Comparison of ENCODE assay signal across 8 cellular contexts in the genomic region with DNA sequence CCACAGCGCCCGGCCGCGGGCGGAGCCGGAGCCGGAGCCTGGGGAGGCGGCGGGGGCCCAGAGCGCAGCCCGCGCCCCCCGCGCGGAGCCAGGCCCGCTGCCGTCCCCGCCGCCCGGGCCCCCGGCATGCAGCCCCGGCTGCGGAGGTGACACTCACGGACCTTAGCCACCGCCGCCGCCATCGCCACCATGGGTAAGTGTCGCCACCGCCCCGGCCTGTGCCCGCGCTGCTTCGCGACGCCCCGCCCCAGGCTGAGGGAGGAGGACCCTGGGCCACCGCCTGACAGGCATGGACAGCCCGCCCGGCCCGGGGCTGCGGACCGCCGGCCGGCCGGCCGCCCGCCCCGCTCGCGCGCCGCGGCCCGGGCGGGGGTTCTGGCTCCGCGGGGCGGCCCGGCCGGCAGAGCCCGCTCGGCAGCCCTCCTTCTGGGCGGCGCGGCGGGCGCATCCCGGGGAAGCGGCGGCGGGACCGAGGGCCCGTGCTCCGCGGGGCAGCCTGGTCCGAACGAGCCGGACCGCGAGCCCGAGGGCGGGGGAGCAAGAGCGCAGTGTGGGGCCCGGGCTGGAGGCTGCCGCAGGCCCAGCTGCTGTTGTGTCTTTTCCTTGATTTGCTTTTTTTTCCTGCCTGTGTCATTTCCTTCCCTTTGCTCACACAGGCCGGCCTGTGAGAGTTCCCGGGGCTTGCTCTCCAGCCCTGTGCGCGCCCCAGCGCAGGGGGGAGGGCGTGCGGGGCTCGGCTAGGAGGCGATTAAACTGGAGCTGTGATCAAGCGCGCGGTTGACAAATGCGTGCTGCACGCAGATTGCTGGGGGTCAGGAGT. TPM values are rescaled to one million over a fixed set of nuclear protein-coding genes. Genes with fewer than 3 reads are reported as not detected.
DNase-seq lines count a peak whose midpoint lies in the region; ATAC-seq and TF ChIP-seq lines count a peak whose summit lies in the region.

No MANE protein-coding gene starts in this region.

- TF ChIP-seq CTCF in foreskin keratinocyte (conservative IDR thresholded peaks at IDR 0.05) (no peak), nephron progenitor cell (IDR thresholded peaks at IDR 0.05) (no peak), thoracic aorta (IDR thresholded peaks at IDR 0.05) (no peak)

- peak; percentile 28 to 65 (median 55) for DNase-seq in CD4-positive, CD25-positive, alpha-beta regulatory T cell
- DNase-seq in RKO (ENCODE audit: low spot score) (peak; percentile 77), activated gamma-delta T cell treated with Interleukin-2 at 50 U/mL for 16 hours (peak; percentile 52), foreskin keratinocyte (peak in 1 of 2 donors; percentile 38), nephron progenitor cell (peak; percentile 74), thoracic aorta (ENCODE audit: low spot score) (peak; percentile 32)

- H3K27ac ChIP-seq in CD4-positive, CD25-positive, alpha-beta regulatory T cell (ENCODE audit: insufficient read depth, low read length, poor library complexity, severe bottlenecking) = peak overlapping the region; percentile 14
- no peak overlapping the region for H3K27ac ChIP-seq in foreskin keratinocyte
- peak overlapping the region; percentile 73 to 77 for H3K27ac ChIP-seq in thoracic aorta

- peak overlapping the region; percentile 85 for H3K4me3 ChIP-seq in CD4-positive, CD25-positive, alpha-beta regulatory T cell (ENCODE audit: low read depth, low read length)
- peak overlapping the region; percentile 89 for H3K4me3 ChIP-seq in thoracic aorta

- H3K36me3 Mint-ChIP-seq in CD4-positive, CD25-positive, alpha-beta regulatory T cell = peaks cover 4% of the 10 kb centered on the region
- H3K36me3 Mint-ChIP-seq in nephron progenitor cell (ENCODE audit: low read depth) = no peaks in the 10 kb centered on the region

- H3K27ac Mint-ChIP-seq in CD4-positive, CD25-positive, alpha-beta regulatory T cell = peak overlapping the region; percentile 89 to 93 (median 90)
- H3K27ac Mint-ChIP-seq in nephron progenitor cell = peak overlapping the region; percentile 89

- H3K27me3 ChIP-seq in CD4-positive, CD25-positive, alpha-beta regulatory T cell (ENCODE audit: control insufficient read depth, insufficient read depth, low read length) = no peaks in the 10 kb centered on the region
- H3K27me3 ChIP-seq in foreskin keratinocyte (no peaks in the 10 kb centered on the region), thoracic aorta (replicated peaks; ENCODE audit: insufficient read depth) (no peaks in the 10 kb centered on the region)

- no peaks in the 10 kb centered on the region for H3K9me3 Mint-ChIP-seq in CD4-positive, CD25-positive, alpha-beta regulatory T cell
- H3K9me3 Mint-ChIP-seq in nephron progenitor cell = no peaks in the 10 kb centered on the region

- peak overlapping the region; percentile 98 to 99 (median 99) for H3K4me3 Mint-ChIP-seq in CD4-positive, CD25-positive, alpha-beta regulatory T cell
- H3K4me3 Mint-ChIP-seq in nephron progenitor cell = peak overlapping the region; percentile 96

- H3K36me3 ChIP-seq in CD4-positive, CD25-positive, alpha-beta regulatory T cell (ENCODE audit: control insufficient read depth, insufficient read depth, low read length) = no peaks in the 10 kb centered on the region
- no peaks in the 10 kb centered on the region for H3K36me3 ChIP-seq in thoracic aorta

- peaks cover 35% of the 10 kb centered on the region for H3K4me1 ChIP-seq in CD4-positive, CD25-positive, alpha-beta regulatory T cell (ENCODE audit: control insufficient read depth, insufficient read depth, low read length, poor library complexity, severe bottlenecking)
- H3K4me1 ChIP-seq in foreskin keratinocyte (no peaks in the 10 kb centered on the region), thoracic aorta (ENCODE audit: control insufficient read depth in 1 of 2, low read depth in 2 of 2) (peaks cover 34 to 50% of the 10 kb centered on the region in 2 donors)

- H3K4me1 Mint-ChIP-seq in CD4-positive, CD25-positive, alpha-beta regulatory T cell = peaks cover 23 to 54% (median 44%) of the 10 kb centered on the region in 4 donors
- peaks cover 47% of the 10 kb centered on the region for H3K4me1 Mint-ChIP-seq in nephron progenitor cell

- ATAC-seq in CD4-positive, CD25-positive, alpha-beta regulatory T cell (ENCODE audit: low read depth in 2 of 2) = peak; percentile 11 to 12
- ATAC-seq in GM19438 (IDR thresholded peaks at IDR 0.05; ENCODE audit: low read depth, unreplicated experiment) (peak; percentile 14), HG03565 (IDR thresholded peaks at IDR 0.05; ENCODE audit: unreplicated experiment) (peak; percentile 14), foreskin keratinocyte (peak; percentile 1), thoracic aorta (ENCODE audit: insufficient number of reproducible peaks, low FRiP score, low read depth) (no peak)

- no peaks in the 10 kb centered on the region for H3K9me3 ChIP-seq in CD4-positive, CD25-positive, alpha-beta regulatory T cell (ENCODE audit: control insufficient read depth in 2 of 2, low read length in 2 of 2)
- H3K9me3 ChIP-seq in thoracic aorta = no peaks in the 10 kb centered on the region

- H3K27me3 Mint-ChIP-seq in CD4-positive, CD25-positive, alpha-beta regulatory T cell = no peaks in the 10 kb centered on the region
- H3K27me3 Mint-ChIP-seq in nephron progenitor cell (ENCODE audit: low read depth, poor library complexity) = peaks cover 13% of the 10 kb centered on the region

RNA-seq across cellular contexts. Expression of gene MAP3K3, which starts 0.6 kb away (rescaled TPM):
- 72.9 TPM for total RNA-seq in CD4-positive, CD25-positive, alpha-beta regulatory T cell
- polyA plus RNA-seq in CD4-positive, CD25-positive, alpha-beta regulatory T cell = 10 to 100 TPM; 24.2 to 30.4 (median 27.6) TPM
- 17.8 and 20.2 TPM in 2 replicates for total RNA-seq in foreskin keratinocyte
- polyA plus RNA-seq in foreskin keratinocyte = 6.1 and 7.3 TPM in 2 replicates
- 100 to 1,000 TPM in 1 of 2 donors, 10 to 100 TPM in 1; 85.3 to 102 TPM for total RNA-seq in thoracic aorta

RNA-seq across cellular contexts. Expression of gene TACO1, which starts 22.1 kb away (rescaled TPM):
- total RNA-seq in CD4-positive, CD25-positive, alpha-beta regulatory T cell = 9.3 TPM
- 10 to 100 TPM; 19.3 to 27.3 (median 23.0) TPM for polyA plus RNA-seq in CD4-positive, CD25-positive, alpha-beta regulatory T cell
- 27.1 and 30.6 TPM in 2 replicates for total RNA-seq in foreskin keratinocyte
- 31.8 and 34.5 TPM in 2 replicates for polyA plus RNA-seq in foreskin keratinocyte
- total RNA-seq in thoracic aorta = 10 to 100 TPM; 11.1 to 11.4 TPM
